In the genomic region with DNA sequence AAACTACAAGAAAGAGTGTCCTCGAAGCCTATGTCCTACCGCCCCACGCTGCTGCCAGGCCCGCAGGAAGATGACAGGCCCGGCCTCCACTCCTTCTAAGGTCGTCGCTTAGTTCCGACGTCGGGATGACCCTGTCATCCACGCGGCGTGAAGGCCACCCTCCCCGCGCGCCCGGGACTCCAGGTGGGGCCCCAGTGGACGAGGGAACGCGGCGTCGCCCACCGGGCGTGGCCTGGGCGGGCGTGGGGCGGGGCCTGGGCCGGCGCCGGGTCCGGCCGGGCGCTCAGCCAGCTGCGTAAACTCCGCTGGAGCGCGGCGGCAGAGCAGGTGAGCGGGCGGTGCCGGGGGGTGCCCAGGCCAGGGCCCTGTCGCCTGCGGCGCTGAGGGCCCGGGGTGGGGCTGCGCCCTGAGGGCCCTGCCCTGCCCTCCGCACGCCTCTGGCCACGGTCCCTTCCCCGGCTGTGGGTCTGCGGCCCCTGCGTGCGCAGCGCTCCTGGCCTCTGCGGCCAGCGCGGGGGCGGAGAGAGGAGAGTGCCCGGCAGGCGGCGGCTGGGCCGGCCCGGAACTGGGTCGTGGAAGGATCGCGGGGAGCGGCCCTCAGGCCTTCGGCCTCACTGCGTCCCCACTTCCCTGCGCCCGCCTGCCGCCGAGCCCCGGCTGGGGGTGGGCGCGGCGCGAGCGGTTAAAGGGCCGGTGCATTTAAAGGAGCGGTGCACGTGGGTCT, we compare ENCODE assay signal across 8 cellular contexts. TPM values are rescaled to one million over a fixed set of nuclear protein-coding genes. Genes with fewer than 3 reads are reported as not detected.
DNase-seq lines count a peak whose midpoint lies in the region; ATAC-seq, FAIRE-seq and TF ChIP-seq lines count a peak whose summit lies in the region.

A gene (plus strand): TSS at position 294 of the 724 bp plus-strand sequence. CDS start 11,292 bp downstream, outside the sequence.

- no peak within 1 kb of the TSS for H3K27ac Mint-ChIP-seq in neural crest cell (ENCODE audit: unreplicated experiment)

- FAIRE-seq in RCC 7860 (lab: Jason Lieb, UNC): no peak

- peak within 1 kb of the TSS; percentile 9 for H3K27ac ChIP-seq in temporal lobe (ENCODE audit: low read depth, low read length)

- peak within 1 kb of the TSS; percentile 68 for H3K4me3 ChIP-seq in foreskin fibroblast (ENCODE audit: low read depth in 1 of 2, low read length in 2 of 2)

- peaks cover 21% of the 10 kb centered on the region for H3K4me1 Mint-ChIP-seq in neural crest cell

- no peaks in the 10 kb centered on the region for H3K36me3 Mint-ChIP-seq in neural crest cell (ENCODE audit: low read depth)

- TF ChIP-seq CTCF in foreskin fibroblast (IDR thresholded peaks at IDR 0.05; ENCODE audit: low read depth, low read length) (no peak), neural crest cell (conservative IDR thresholded peaks at IDR 0.05) (peak; percentile 43)

- H3K4me3 Mint-ChIP-seq in neural crest cell: peak within 1 kb of the TSS; percentile 90

- peaks cover 6% of the 10 kb centered on the region for H3K27me3 Mint-ChIP-seq in neural crest cell (ENCODE audit: low read depth)

- ATAC-seq in GM19467 (IDR thresholded peaks at IDR 0.05; ENCODE audit: unreplicated experiment): peak; percentile 93
- ATAC-seq in HG03571 (IDR thresholded peaks at IDR 0.05; ENCODE audit: unreplicated experiment): peak; percentile 92

- DNase-seq in Caki2 (ENCODE audit: low read depth): peak; percentile 72
- DNase-seq in RCC 7860 (ENCODE audit: low spot score): peak; percentile 51
- DNase-seq in activated gamma-delta T cell (lab: John Stamatoyannopoulos, UW): peak; percentile 47
- peak; percentile 62 to 84 for DNase-seq in foreskin fibroblast
- DNase-seq in neural crest cell (ENCODE audit: low read depth, low spot score): peak; percentile 41

- H3K9me3 Mint-ChIP-seq in neural crest cell: no peaks in the 10 kb centered on the region

- in situ Hi-C loops in Caki2 (cut with HindIII; ENCODE audit: low pct_unique_long_range_greater_than_20kb, low sequenced_read_pairs): no loop called here

RNA-seq across cellular contexts. Expression of the gene that starts here (rescaled TPM):
- 52.1 and 62.3 TPM in 2 replicates for total RNA-seq in Caki2 (2014; rRNA removed; shearing (Covaris generic); ENCODE audit: low replicate concordance)
- total RNA-seq in neural crest cell: 20.1 and 20.4 TPM in 2 replicates
- total RNA-seq in temporal lobe: 20.4 TPM

Comparison
In these comparisons a context has a peak if more than half of its experiments do, and no peak if none do; other contexts are left out.
1. Peak in every context shown above with its lines: DNase-seq, ATAC-seq, H3K4me3 ChIP-seq and H3K27ac ChIP-seq.